Comparison of ENCODE assay signal across 1 cellular context in the genomic region with DNA sequence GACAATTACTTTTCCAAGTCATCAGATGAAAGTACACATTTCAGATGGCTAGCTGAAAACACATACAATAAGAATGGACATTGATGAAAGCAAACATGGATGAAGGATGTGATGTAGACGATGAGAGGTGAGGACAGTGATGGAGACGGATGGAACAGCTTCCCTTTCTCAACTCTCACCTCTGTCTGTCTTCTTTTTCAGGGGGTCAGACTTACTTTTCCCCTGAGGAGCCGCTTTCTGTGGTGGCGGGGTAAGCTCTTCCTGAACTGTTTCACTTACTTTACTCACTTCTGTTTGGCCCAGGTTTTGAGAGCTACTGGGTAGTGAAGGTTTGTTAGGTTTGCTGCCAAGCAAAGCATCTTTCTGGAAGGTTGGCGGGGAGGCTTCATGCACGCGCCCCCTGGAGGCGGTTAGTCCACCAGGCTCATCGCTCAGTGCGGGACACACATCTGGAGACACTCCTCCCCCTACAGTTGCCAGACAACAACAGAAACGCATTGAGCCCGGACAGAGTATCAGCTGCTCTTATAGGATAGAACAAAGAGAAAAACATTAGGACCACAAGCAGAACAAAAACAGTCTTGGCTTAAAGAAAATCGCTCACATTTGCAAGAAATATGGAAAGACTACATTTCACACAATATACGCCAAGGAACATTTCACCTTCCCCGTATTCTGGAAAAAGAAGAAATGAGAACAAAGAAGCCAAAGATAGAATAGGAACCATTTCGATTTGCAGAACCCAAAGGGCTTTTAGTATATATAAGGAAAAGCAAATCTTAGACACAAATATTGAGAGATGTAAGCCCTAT.
TF ChIP-seq lines count a peak whose summit lies in the region.

No MANE protein-coding gene starts in this region.

TF ChIP-seq in HepG2, 621 proteins besides CTCF, POLR2A, EP300 and RAD21 (continued from another document and continues in another):
- TF ChIP-seq, protein P1, sequence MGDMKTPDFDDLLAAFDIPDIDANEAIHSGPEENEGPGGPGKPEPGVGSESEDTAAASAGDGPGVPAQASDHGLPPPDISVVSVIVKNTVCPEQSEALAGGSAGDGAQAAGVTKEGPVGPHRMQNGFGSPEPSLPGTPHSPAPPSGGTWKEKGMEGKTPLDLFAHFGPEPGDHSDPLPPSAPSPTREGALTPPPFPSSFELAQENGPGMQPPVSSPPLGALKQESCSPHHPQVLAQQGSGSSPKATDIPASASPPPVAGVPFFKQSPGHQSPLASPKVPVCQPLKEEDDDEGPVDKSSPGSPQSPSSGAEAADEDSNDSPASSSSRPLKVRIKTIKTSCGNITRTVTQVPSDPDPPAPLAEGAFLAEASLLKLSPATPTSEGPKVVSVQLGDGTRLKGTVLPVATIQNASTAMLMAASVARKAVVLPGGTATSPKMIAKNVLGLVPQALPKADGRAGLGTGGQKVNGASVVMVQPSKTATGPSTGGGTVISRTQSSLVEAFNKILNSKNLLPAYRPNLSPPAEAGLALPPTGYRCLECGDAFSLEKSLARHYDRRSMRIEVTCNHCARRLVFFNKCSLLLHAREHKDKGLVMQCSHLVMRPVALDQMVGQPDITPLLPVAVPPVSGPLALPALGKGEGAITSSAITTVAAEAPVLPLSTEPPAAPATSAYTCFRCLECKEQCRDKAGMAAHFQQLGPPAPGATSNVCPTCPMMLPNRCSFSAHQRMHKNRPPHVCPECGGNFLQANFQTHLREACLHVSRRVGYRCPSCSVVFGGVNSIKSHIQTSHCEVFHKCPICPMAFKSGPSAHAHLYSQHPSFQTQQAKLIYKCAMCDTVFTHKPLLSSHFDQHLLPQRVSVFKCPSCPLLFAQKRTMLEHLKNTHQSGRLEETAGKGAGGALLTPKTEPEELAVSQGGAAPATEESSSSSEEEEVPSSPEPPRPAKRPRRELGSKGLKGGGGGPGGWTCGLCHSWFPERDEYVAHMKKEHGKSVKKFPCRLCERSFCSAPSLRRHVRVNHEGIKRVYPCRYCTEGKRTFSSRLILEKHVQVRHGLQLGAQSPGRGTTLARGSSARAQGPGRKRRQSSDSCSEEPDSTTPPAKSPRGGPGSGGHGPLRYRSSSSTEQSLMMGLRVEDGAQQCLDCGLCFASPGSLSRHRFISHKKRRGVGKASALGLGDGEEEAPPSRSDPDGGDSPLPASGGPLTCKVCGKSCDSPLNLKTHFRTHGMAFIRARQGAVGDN (CRISPR knock-in tag; IDR thresholded peaks at IDR 0.05) = peak; percentile 84
- peak; percentile 40 for TF ChIP-seq TEAD3 (CRISPR knock-in tag; optimal IDR thresholded peaks at IDR 0.05; ENCODE audit: borderline replicate concordance)
- TF ChIP-seq, protein P2, sequence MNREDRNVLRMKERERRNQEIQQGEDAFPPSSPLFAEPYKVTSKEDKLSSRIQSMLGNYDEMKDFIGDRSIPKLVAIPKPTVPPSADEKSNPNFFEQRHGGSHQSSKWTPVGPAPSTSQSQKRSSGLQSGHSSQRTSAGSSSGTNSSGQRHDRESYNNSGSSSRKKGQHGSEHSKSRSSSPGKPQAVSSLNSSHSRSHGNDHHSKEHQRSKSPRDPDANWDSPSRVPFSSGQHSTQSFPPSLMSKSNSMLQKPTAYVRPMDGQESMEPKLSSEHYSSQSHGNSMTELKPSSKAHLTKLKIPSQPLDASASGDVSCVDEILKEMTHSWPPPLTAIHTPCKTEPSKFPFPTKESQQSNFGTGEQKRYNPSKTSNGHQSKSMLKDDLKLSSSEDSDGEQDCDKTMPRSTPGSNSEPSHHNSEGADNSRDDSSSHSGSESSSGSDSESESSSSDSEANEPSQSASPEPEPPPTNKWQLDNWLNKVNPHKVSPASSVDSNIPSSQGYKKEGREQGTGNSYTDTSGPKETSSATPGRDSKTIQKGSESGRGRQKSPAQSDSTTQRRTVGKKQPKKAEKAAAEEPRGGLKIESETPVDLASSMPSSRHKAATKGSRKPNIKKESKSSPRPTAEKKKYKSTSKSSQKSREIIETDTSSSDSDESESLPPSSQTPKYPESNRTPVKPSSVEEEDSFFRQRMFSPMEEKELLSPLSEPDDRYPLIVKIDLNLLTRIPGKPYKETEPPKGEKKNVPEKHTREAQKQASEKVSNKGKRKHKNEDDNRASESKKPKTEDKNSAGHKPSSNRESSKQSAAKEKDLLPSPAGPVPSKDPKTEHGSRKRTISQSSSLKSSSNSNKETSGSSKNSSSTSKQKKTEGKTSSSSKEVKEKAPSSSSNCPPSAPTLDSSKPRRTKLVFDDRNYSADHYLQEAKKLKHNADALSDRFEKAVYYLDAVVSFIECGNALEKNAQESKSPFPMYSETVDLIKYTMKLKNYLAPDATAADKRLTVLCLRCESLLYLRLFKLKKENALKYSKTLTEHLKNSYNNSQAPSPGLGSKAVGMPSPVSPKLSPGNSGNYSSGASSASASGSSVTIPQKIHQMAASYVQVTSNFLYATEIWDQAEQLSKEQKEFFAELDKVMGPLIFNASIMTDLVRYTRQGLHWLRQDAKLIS (CRISPR knock-in tag; IDR thresholded peaks at IDR 0.05) = no peak
- no peak for TF ChIP-seq REXO4 (CRISPR knock-in tag; IDR thresholded peaks at IDR 0.05; ENCODE audit: borderline replicate concordance)
- TF ChIP-seq, protein P3, sequence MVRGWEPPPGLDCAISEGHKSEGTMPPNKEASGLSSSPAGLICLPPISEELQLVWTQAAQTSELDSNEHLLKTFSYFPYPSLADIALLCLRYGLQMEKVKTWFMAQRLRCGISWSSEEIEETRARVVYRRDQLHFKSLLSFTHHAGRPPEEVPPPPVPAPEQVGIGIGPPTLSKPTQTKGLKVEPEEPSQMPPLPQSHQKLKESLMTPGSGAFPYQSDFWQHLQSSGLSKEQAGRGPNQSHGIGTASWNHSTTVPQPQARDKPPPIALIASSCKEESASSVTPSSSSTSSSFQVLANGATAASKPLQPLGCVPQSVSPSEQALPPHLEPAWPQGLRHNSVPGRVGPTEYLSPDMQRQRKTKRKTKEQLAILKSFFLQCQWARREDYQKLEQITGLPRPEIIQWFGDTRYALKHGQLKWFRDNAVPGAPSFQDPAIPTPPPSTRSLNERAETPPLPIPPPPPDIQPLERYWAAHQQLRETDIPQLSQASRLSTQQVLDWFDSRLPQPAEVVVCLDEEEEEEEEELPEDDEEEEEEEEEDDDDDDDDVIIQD (CRISPR knock-in tag; IDR thresholded peaks at IDR 0.05; ENCODE audit: low read depth) = peak; percentile 63; the same call in 1 of the 2 replicates
- TF ChIP-seq, protein P4, sequence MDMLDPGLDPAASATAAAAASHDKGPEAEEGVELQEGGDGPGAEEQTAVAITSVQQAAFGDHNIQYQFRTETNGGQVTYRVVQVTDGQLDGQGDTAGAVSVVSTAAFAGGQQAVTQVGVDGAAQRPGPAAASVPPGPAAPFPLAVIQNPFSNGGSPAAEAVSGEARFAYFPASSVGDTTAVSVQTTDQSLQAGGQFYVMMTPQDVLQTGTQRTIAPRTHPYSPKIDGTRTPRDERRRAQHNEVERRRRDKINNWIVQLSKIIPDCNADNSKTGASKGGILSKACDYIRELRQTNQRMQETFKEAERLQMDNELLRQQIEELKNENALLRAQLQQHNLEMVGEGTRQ (IDR thresholded peaks at IDR 0.05; ENCODE audit: low read depth, low read length) = no peak
- TF ChIP-seq, protein P4 (CRISPR knock-in tag; IDR thresholded peaks at IDR 0.05; ENCODE audit: borderline replicate concordance) = no peak
- TF ChIP-seq MTF2 (CRISPR knock-in tag; IDR thresholded peaks at IDR 0.05; ENCODE audit: borderline replicate concordance) = no peak
- TF ChIP-seq BORCS8-MEF2B (CRISPR knock-in tag; IDR thresholded peaks at IDR 0.05) = peak; percentile 39; the same call in 1 of the 2 replicates
- TF ChIP-seq FOXK1 (CRISPR knock-in tag; IDR thresholded peaks at IDR 0.05; ENCODE audit: borderline replicate concordance, low read depth) = peak; percentile 72; the same call in 1 of the 2 replicates
- TF ChIP-seq, protein P5, sequence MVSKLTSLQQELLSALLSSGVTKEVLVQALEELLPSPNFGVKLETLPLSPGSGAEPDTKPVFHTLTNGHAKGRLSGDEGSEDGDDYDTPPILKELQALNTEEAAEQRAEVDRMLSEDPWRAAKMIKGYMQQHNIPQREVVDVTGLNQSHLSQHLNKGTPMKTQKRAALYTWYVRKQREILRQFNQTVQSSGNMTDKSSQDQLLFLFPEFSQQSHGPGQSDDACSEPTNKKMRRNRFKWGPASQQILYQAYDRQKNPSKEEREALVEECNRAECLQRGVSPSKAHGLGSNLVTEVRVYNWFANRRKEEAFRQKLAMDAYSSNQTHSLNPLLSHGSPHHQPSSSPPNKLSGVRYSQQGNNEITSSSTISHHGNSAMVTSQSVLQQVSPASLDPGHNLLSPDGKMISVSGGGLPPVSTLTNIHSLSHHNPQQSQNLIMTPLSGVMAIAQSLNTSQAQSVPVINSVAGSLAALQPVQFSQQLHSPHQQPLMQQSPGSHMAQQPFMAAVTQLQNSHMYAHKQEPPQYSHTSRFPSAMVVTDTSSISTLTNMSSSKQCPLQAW (CRISPR knock-in tag; IDR thresholded peaks at IDR 0.05) = peak; percentile 49; the same call in 1 of the 2 replicates
- 0 out of 2 replicates have a peak, but pooled peaks have one; percentile 27 for TF ChIP-seq ZNF12 (CRISPR knock-in tag; IDR thresholded peaks at IDR 0.05)
- no peak for TF ChIP-seq MED13 (CRISPR knock-in tag; IDR thresholded peaks at IDR 0.05)
- TF ChIP-seq ZBTB38 (CRISPR knock-in tag; IDR thresholded peaks at IDR 0.05) = peak; percentile 82
- TF ChIP-seq, protein P6, sequence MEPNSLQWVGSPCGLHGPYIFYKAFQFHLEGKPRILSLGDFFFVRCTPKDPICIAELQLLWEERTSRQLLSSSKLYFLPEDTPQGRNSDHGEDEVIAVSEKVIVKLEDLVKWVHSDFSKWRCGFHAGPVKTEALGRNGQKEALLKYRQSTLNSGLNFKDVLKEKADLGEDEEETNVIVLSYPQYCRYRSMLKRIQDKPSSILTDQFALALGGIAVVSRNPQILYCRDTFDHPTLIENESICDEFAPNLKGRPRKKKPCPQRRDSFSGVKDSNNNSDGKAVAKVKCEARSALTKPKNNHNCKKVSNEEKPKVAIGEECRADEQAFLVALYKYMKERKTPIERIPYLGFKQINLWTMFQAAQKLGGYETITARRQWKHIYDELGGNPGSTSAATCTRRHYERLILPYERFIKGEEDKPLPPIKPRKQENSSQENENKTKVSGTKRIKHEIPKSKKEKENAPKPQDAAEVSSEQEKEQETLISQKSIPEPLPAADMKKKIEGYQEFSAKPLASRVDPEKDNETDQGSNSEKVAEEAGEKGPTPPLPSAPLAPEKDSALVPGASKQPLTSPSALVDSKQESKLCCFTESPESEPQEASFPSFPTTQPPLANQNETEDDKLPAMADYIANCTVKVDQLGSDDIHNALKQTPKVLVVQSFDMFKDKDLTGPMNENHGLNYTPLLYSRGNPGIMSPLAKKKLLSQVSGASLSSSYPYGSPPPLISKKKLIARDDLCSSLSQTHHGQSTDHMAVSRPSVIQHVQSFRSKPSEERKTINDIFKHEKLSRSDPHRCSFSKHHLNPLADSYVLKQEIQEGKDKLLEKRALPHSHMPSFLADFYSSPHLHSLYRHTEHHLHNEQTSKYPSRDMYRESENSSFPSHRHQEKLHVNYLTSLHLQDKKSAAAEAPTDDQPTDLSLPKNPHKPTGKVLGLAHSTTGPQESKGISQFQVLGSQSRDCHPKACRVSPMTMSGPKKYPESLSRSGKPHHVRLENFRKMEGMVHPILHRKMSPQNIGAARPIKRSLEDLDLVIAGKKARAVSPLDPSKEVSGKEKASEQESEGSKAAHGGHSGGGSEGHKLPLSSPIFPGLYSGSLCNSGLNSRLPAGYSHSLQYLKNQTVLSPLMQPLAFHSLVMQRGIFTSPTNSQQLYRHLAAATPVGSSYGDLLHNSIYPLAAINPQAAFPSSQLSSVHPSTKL (CRISPR knock-in tag; IDR thresholded peaks at IDR 0.05) = peak; percentile 64
- no peak for TF ChIP-seq NR3C1 (CRISPR knock-in tag; IDR thresholded peaks at IDR 0.05)
- TF ChIP-seq, protein P7, sequence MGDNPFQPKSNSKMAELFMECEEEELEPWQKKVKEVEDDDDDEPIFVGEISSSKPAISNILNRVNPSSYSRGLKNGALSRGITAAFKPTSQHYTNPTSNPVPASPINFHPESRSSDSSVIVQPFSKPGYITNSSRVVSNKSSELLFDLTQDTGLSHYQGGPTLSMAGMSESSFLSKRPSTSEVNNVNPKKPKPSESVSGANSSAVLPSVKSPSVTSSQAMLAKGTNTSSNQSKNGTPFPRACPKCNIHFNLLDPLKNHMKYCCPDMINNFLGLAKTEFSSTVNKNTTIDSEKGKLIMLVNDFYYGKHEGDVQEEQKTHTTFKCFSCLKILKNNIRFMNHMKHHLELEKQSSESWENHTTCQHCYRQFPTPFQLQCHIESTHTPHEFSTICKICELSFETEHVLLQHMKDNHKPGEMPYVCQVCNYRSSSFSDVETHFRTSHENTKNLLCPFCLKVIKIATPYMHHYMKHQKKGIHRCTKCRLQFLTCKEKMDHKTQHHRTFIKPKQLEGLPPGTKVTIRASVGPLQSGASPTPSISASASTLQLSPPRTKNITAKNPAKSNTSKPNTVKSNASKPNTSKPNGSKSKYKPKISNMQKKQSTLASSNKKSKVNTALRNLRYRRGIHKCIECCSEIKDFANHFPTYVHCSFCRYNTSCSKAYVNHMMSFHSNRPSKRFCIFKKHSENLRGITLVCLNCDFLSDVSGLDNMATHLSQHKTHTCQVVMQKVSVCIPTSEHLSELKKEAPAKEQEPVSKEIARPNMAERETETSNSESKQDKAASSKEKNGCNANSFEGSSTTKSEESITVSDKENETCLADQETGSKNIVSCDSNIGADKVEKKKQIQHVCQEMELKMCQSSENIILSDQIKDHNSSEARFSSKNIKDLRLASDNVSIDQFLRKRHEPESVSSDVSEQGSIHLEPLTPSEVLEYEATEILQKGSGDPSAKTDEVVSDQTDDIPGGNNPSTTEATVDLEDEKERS (CRISPR knock-in tag; IDR thresholded peaks at IDR 0.05) = no peak
- TF ChIP-seq, protein P8, sequence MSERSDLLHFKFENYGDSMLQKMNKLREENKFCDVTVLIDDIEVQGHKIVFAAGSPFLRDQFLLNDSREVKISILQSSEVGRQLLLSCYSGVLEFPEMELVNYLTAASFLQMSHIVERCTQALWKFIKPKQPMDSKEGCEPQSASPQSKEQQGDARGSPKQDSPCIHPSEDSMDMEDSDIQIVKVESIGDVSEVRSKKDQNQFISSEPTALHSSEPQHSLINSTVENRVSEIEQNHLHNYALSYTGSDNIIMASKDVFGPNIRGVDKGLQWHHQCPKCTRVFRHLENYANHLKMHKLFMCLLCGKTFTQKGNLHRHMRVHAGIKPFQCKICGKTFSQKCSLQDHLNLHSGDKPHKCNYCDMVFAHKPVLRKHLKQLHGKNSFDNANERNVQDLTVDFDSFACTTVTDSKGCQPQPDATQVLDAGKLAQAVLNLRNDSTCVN (CRISPR knock-in tag; IDR thresholded peaks at IDR 0.05; ENCODE audit: borderline replicate concordance) = peak; percentile 54; the same call in 1 of the 2 replicates
- TF ChIP-seq ZNF337 (CRISPR knock-in tag; IDR thresholded peaks at IDR 0.05; ENCODE audit: borderline replicate concordance, low read depth) = no peak
- TF ChIP-seq, protein P9, sequence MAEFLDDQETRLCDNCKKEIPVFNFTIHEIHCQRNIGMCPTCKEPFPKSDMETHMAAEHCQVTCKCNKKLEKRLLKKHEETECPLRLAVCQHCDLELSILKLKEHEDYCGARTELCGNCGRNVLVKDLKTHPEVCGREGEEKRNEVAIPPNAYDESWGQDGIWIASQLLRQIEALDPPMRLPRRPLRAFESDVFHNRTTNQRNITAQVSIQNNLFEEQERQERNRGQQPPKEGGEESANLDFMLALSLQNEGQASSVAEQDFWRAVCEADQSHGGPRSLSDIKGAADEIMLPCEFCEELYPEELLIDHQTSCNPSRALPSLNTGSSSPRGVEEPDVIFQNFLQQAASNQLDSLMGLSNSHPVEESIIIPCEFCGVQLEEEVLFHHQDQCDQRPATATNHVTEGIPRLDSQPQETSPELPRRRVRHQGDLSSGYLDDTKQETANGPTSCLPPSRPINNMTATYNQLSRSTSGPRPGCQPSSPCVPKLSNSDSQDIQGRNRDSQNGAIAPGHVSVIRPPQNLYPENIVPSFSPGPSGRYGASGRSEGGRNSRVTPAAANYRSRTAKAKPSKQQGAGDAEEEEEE (CRISPR knock-in tag; IDR thresholded peaks at IDR 0.05; ENCODE audit: borderline replicate concordance) = no peak
- TF ChIP-seq FOSL1 (CRISPR knock-in tag; IDR thresholded peaks at IDR 0.05; ENCODE audit: borderline replicate concordance) = no peak
